8 cellular contexts compared by ENCODE assay signal in genomic region chr9:127204771-127205470, GRCh38. TPM values are rescaled to one million over a fixed set of nuclear protein-coding genes. Genes with fewer than 3 reads are reported as not detected.
A peak's percentile ranks its signal among the peaks of the same experiment; 100 is the strongest.
DNase-seq lines count a peak whose midpoint lies in the region; ATAC-seq and TF ChIP-seq lines count a peak whose summit lies in the region.

No MANE protein-coding gene starts in this region.

- no peak for TF ChIP-seq POLR2A in transverse colon (IDR thresholded peaks at IDR 0.05)

- no peak overlapping the region for H3K4me2 ChIP-seq in SK-N-SH

- POLR2A ChIA-PET in SK-N-SH (lab: Yijun Ruan, JAX): no interaction called here

- DNase-seq in AG09309 (ENCODE audit: low read depth) (no peak), HK-2 (ENCODE audit: unreplicated experiment) (peak; percentile 40), SK-N-SH (peak; percentile 62), left ventricle myocardium superior (no peak), NCI-H1048 (lab: John Stamatoyannopoulos, UW) (no peak), transverse colon (no peak)
- no peak for DNase-seq in activated naive CD4-positive, alpha-beta T cell treated with anti-CD3 and anti-CD28 coated beads, Interleukin-2, amount 50 U/mL, for 16 hours

- no peaks in the 10 kb centered on the region for H4K20me1 ChIP-seq in SK-N-SH (ENCODE audit: insufficient read depth)

- H3F3A ChIP-seq in SK-N-SH (replicated peaks; ENCODE audit: insufficient read depth): no peaks in the 10 kb centered on the region

- H3K4me1 ChIP-seq in SK-N-SH (ENCODE audit: control insufficient read depth in 1 of 2, insufficient read depth in 2 of 2, low read depth in 1 of 2, low read length in 1 of 2) (peaks cover 0 to 34% of the 10 kb centered on the region in 2 experiments; a peak in 2 of 4 replicates), transverse colon (no peaks in the 10 kb centered on the region)

- CTCF ChIA-PET in SK-N-SH (lab: Yijun Ruan, JAX): interaction anchor here (0.7 to 1.8 kb wide), 7 partner anchors 10 to 264 kb away, joined by 3 to 10 read pairs (median 3); no protein-coding TSS in a partner anchor

- intact Hi-C loops in left ventricle myocardium superior (cut with micrococcal nuclease) (no loop called here), transverse colon (cut with DNase I; ENCODE audit: low total_unique reads) (no loop called here)

- H3K27me3 ChIP-seq in SK-N-SH (ENCODE audit: insufficient read depth) (no peaks in the 10 kb centered on the region), transverse colon (no peaks in the 10 kb centered on the region)

- peak; percentile 24 for TF ChIP-seq CTCF in AG09309 (IDR thresholded peaks at IDR 0.05; ENCODE audit: control insufficient read depth, insufficient read depth, low read depth, low read length, missing control alignments)
- peak; percentile 47 for TF ChIP-seq CTCF in SK-N-SH (IDR thresholded peaks at IDR 0.05)
- no peak for TF ChIP-seq CTCF in transverse colon (IDR thresholded peaks at IDR 0.05)

- H3K9me2 ChIP-seq in SK-N-SH: no peaks in the 10 kb centered on the region

- H3K9ac ChIP-seq in SK-N-SH: no peak overlapping the region

- H3K4me3 ChIP-seq in AG09309 (ENCODE audit: control insufficient read depth, low read depth, low read length): no peak overlapping the region
- no peak overlapping the region for H3K4me3 ChIP-seq in SK-N-SH (ENCODE audit: low read depth in 2 of 2, low read length in 1 of 2)
- no peak overlapping the region for H3K4me3 ChIP-seq in transverse colon

- H2AFZ ChIP-seq in SK-N-SH (ENCODE audit: low read depth): no peak overlapping the region

- peak; percentile 47 for TF ChIP-seq RAD21 in SK-N-SH (IDR thresholded peaks at IDR 0.05; ENCODE audit: low read length)

- ATAC-seq in left ventricle myocardium superior (peak; percentile 69), GM21528 (IDR thresholded peaks at IDR 0.05; ENCODE audit: low FRiP score, unreplicated experiment) (no peak)

- in situ Hi-C loops in transverse colon (cut with MboI; ENCODE audit: low pct_ligation_motif_present in 1 of 4, low pct_unique_long_range_greater_than_20kb in 1 of 4, low sequenced_read_pairs in 3 of 4): loop anchor here in 1 of 4 donors (5.0 kb wide), 1 partner anchor 268 kb away; no protein-coding TSS in a partner anchor

- TF ChIP-seq EP300 in SK-N-SH (IDR thresholded peaks at IDR 0.05; ENCODE audit: borderline replicate concordance in 1 of 2, low read depth in 1 of 2, low read length in 1 of 2) (no peak), transverse colon (IDR thresholded peaks at IDR 0.05; ENCODE audit: low read depth) (no peak)

- H3K27ac ChIP-seq in SK-N-SH (ENCODE audit: low read depth in 2 of 2, low read length in 1 of 2) (no peak overlapping the region), transverse colon (no peak overlapping the region)

- H3K36me3 ChIP-seq in SK-N-SH (replicated peaks in 1 of 2; ENCODE audit: control insufficient read depth in 1 of 2, insufficient read depth in 2 of 2, low read length in 1 of 2): no peaks in the 10 kb centered on the region
- no peaks in the 10 kb centered on the region for H3K36me3 ChIP-seq in transverse colon

- H3K79me2 ChIP-seq in SK-N-SH (ENCODE audit: insufficient read depth): no peaks in the 10 kb centered on the region

- WGBS in SK-N-SH (ENCODE audit: low lambda C conversion rate): 43% methylated on average over 3 of the region's 7 CpGs
- 74% methylated on average over 6 of the region's 7 CpGs; no CpG with 5 or more reads in 1 of the 2 donors for WGBS in transverse colon (ENCODE audit: low coverage in 1 of 2), 2 donors

- H3K9me3 ChIP-seq in SK-N-SH (no peaks in the 10 kb centered on the region), transverse colon (no peaks in the 10 kb centered on the region)

TF ChIP-seq in SK-N-SH, 30 proteins besides CTCF, POLR2A, EP300 and RAD21:
- TF ChIP-seq TCF12 (IDR thresholded peaks at IDR 0.05): no peak
- TF ChIP-seq USF2 (IDR thresholded peaks at IDR 0.05; ENCODE audit: borderline replicate concordance, low read depth, low read length): no peak

RNA-seq across cellular contexts. Expression of gene GARNL3, which starts 59.7 kb away (rescaled TPM):
- polyA plus RNA-seq in SK-N-SH (2012; rRNA removed): 9.1 and 10.4 TPM in 2 replicates
- polyA plus RNA-seq in SK-N-SH (2012; cell fraction: cytosol; rRNA removed): 5.4 and 6.9 TPM in 2 replicates
- 29.0 and 36.8 TPM in 2 replicates for polyA plus RNA-seq in SK-N-SH (2012; cell fraction: nucleus; rRNA removed)
- total RNA-seq in left ventricle myocardium superior (17.3 TPM), transverse colon (10 to 100 TPM in 3 of 4 donors, 1 to 10 TPM in 1; 6.0 to 19.5 (median 11.8) TPM)

Comparison
In these comparisons a context has a peak if more than half of its experiments do, and no peak if none do; other contexts are left out.
1. DNase-seq: peak in HK-2 (single experiment) and SK-N-SH (single experiment); none in AG09309 (single experiment), left ventricle myocardium superior (single experiment), NCI-H1048 (single experiment), transverse colon (single experiment) and activated naive CD4-positive, alpha-beta T cell treated with anti-CD3 and anti-CD28 coated beads, Interleukin-2, amount 50 U/mL, for 16 hours (single experiment).
2. CTCF ChIP-seq: peak in AG09309 (single experiment) and SK-N-SH (single experiment); none in transverse colon (0 of 5).